In genomic region chr2:221342388-221342787, GRCh38 we compare ENCODE assay signal across 25 cellular contexts.
A peak's percentile ranks its signal among the peaks of the same experiment; 100 is the strongest.
DNase-seq lines count a peak whose midpoint lies in the region; ATAC-seq and TF ChIP-seq lines count a peak whose summit lies in the region.
"Had no signal": no experiment of that assay in that cellular context is flagged by ENCODE, and none has a peak within 500 bp of the region (broad histone marks: within the 10 kb centered on the region; RNA-seq: fewer than 3 reads in every experiment).

No MANE protein-coding gene starts in this region.

- CTCF ChIA-PET in WTC11 (lab: Charles Lee), result no interaction called here

- no peak for TF ChIP-seq CTCF in WTC11 (IDR thresholded peaks at IDR 0.05)

- H3K36me3 Mint-ChIP-seq in WTC11, result no peaks in the 10 kb centered on the region
- H3K36me3 Mint-ChIP-seq in activated CD4-positive, alpha-beta T cell treated with anti-CD3 and anti-CD28 coated beads, Interleukin-2, amount 10 ng/mL, durations not matched to agents 24 days and 14 days (ENCODE audit: low read depth), result no peaks in the 10 kb centered on the region
- H3K36me3 Mint-ChIP-seq: CD14-positive monocyte; CD4-positive, alpha-beta memory T cell; CD8-positive, alpha-beta memory T cell; CD8-positive, alpha-beta T cell had no signal

- POLR2A ChIA-PET in WTC11 (lab: Charles Lee), result no interaction called here

- H3K9me3 Mint-ChIP-seq in WTC11, result peaks cover 3% of the 10 kb centered on the region; the same call in 1 of the 2 replicates
- no peaks in the 10 kb centered on the region for H3K9me3 Mint-ChIP-seq in activated CD4-positive, alpha-beta T cell treated with anti-CD3 and anti-CD28 coated beads, Interleukin-2, amount 10 ng/mL, durations not matched to agents 24 days and 14 days
- H3K9me3 Mint-ChIP-seq: CD4-positive, alpha-beta T cell; CD8-positive, alpha-beta memory T cell; CD8-positive, alpha-beta T cell had no signal

- intact Hi-C loops in activated CD4-positive, alpha-beta T cell treated with anti-CD3 and anti-CD28 coated beads, Interleukin-2, amount 10 ng/mL, durations not matched to agents 24 days and 14 days (cut with micrococcal nuclease), result no loop called here

- no peak for ATAC-seq in WTC11
- ATAC-seq: A549; CD8-positive, alpha-beta T cell had no signal

- H3K27me3 Mint-ChIP-seq in WTC11 (ENCODE audit: low read depth), result no peaks in the 10 kb centered on the region
- peaks cover 6% of the 10 kb centered on the region for H3K27me3 Mint-ChIP-seq in activated CD4-positive, alpha-beta T cell treated with anti-CD3 and anti-CD28 coated beads, Interleukin-2, amount 10 ng/mL, durations not matched to agents 24 days and 14 days

- DNase-seq in WTC11 (ENCODE audit: low spot score), result no peak
- no peak for DNase-seq in activated CD4-positive, alpha-beta T cell treated with anti-CD3 and anti-CD28 coated beads, Interleukin-2, amount 10 ng/mL, durations not matched to agents 24 days and 14 days
- DNase-seq: 8988T; ACHN; AML-193; BE2C; C1 segment of cervical spinal cord; Caco-2; Calu3; CD4-positive, alpha-beta memory T cell; CD4-positive, alpha-beta T cell; CD4-positive, CD25-positive, alpha-beta regulatory T cell; CD8-positive, alpha-beta memory T cell; CD8-positive, alpha-beta T cell; COR-L47; DMS 273 treated with DMSO at 0.1 percent for 48 hours; DMS153; DMS53; DMS79; DMS79 treated with DMSO at 0.1 percent for 48 hours; DND-41; EL had no signal

- no peak overlapping the region for H3K27ac Mint-ChIP-seq in WTC11
- no peak overlapping the region for H3K27ac Mint-ChIP-seq in activated CD4-positive, alpha-beta T cell treated with anti-CD3 and anti-CD28 coated beads, Interleukin-2, amount 10 ng/mL, durations not matched to agents 24 days and 14 days
- H3K27ac Mint-ChIP-seq: B cell; CD14-positive monocyte; CD4-positive, alpha-beta memory T cell; CD4-positive, alpha-beta T cell; CD4-positive, CD25-positive, alpha-beta regulatory T cell; CD8-positive, alpha-beta memory T cell; CD8-positive, alpha-beta T cell had no signal

- peaks cover 6% of the 10 kb centered on the region for H3K4me1 Mint-ChIP-seq in WTC11
- H3K4me1 Mint-ChIP-seq in activated CD4-positive, alpha-beta T cell treated with anti-CD3 and anti-CD28 coated beads, Interleukin-2, amount 10 ng/mL, durations not matched to agents 24 days and 14 days, result no peaks in the 10 kb centered on the region
- H3K4me1 Mint-ChIP-seq: CD14-positive monocyte; CD4-positive, alpha-beta memory T cell; CD4-positive, CD25-positive, alpha-beta regulatory T cell; CD8-positive, alpha-beta memory T cell had no signal

- H3K4me3 Mint-ChIP-seq in WTC11, result no peak overlapping the region
- H3K4me3 Mint-ChIP-seq in activated CD4-positive, alpha-beta T cell treated with anti-CD3 and anti-CD28 coated beads, Interleukin-2, amount 10 ng/mL, durations not matched to agents 24 days and 14 days, result no peak overlapping the region
- H3K4me3 Mint-ChIP-seq: B cell; CD14-positive monocyte; CD4-positive, alpha-beta memory T cell; CD4-positive, alpha-beta T cell; CD4-positive, CD25-positive, alpha-beta regulatory T cell; CD8-positive, alpha-beta memory T cell; CD8-positive, alpha-beta T cell had no signal

TF ChIP-seq in WTC11, 78 proteins besides CTCF, POLR2A, EP300 and RAD21:
- TF ChIP-seq HMGA2 (CRISPR knock-in tag; IDR thresholded peaks at IDR 0.05), result peak; percentile 91
- TF ChIP-seq AR (CRISPR knock-in tag; IDR thresholded peaks at IDR 0.05), result no peak
TF ChIP-seq in WTC11: peak in this region for 1.
